ENCODE assay signal across 1 cellular context in the genomic region with DNA sequence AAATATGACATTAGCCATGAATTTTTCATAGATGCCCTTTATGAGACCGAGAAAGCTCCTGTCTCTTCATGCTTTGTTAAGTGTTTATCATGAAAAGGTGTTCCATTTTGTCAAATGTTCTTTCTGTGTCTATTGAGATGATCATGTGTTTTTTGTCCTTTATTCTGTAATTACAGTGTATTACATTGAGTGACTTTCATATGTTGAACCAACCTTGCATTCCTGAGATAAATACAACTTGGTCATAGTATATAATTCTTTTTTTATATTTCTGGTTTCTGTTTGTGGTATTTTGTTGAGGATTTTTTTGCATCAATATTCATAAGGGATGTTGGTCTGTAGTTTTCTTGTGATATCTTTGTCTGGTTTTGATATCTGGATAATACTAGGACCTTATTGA.
TF ChIP-seq lines count a peak whose summit lies in the region.

No MANE protein-coding gene starts in this region.

TF ChIP-seq in A549, 52 proteins besides CTCF, POLR2A, EP300 and RAD21 (continued from another document):
- TF ChIP-seq HOXB13 (CRISPR knock-in tag; IDR thresholded peaks at IDR 0.05; ENCODE audit: low read depth) = no peak
